8 cellular contexts compared by ENCODE assay signal in the genomic region with DNA sequence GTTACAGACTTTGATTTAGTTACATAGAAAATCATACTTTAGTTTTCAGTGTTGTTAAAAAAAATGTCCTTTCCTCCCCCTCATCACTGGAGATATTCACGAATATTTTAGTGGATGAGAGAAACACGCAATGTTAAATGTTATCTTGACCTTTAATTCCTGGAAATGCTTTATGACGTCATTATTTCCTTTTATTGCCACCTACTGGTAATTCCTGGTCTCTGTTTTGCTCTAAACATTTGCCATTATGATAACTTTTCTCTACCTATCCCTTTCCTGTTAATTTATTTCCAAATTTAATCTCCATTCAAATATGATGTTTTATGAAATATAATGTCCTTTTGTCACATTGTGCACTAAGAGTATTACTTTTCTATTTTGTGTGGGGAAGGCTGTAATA.
A peak's percentile ranks its signal among the peaks of the same experiment; 100 is the strongest.
DNase-seq lines count a peak whose midpoint lies in the region; ATAC-seq and TF ChIP-seq lines count a peak whose summit lies in the region.

No MANE protein-coding gene starts in this region.

- H3K27me3 ChIP-seq in OCI-LY3 (ENCODE audit: low read depth, low read length) (no peaks in the 10 kb centered on the region), foreskin keratinocyte (no peaks in the 10 kb centered on the region)

- DNase-seq in AG10803 (ENCODE audit: low read depth): no peak
- no peak for DNase-seq in foreskin keratinocyte
- DNase-seq in NCI-H226: no peak
- DNase-seq in hippocampal formation (lab: John Stamatoyannopoulos, UW): no peak
- DNase-seq in T-helper 2 cell treated with Interferon-gamma antibody and Interleukin-4, amounts not matched to agents 5 μg/mL and 100 μg/mL, for 36 hours (ENCODE audit: low spot score): no peak
- no peak for DNase-seq in anterior cingulate cortex (lab: John Stamatoyannopoulos, UW)

- peaks cover 17% of the 10 kb centered on the region for H3K4me1 Mint-ChIP-seq in T-helper 2 cell treated with Interferon-gamma antibody and Interleukin-4, amounts not matched to agents 5 μg/mL and 100 μg/mL, for 36 hours (ENCODE audit: low read depth)

- ATAC-seq in GM18870 (IDR thresholded peaks at IDR 0.05; ENCODE audit: unreplicated experiment) (peak; percentile 54), foreskin keratinocyte (peak; percentile 46)

- H3K27ac Mint-ChIP-seq in T-helper 2 cell treated with Interferon-gamma antibody and Interleukin-4, amounts not matched to agents 5 μg/mL and 100 μg/mL, for 36 hours: no peak overlapping the region

- H3K4me3 ChIP-seq in AG10803 (ENCODE audit: low read length) (no peak overlapping the region), OCI-LY3 (ENCODE audit: low read length) (no peak overlapping the region)

- no peaks in the 10 kb centered on the region for H3K36me3 ChIP-seq in OCI-LY3 (replicated peaks; ENCODE audit: low read depth, low read length)

- H3K4me2 ChIP-seq in OCI-LY3 (ENCODE audit: low read length): peak overlapping the region; percentile 24

- no peak overlapping the region for H3K4me3 Mint-ChIP-seq in T-helper 2 cell treated with Interferon-gamma antibody and Interleukin-4, amounts not matched to agents 5 μg/mL and 100 μg/mL, for 36 hours

- TF ChIP-seq CTCF in AG10803 (conservative IDR thresholded peaks at IDR 0.05; ENCODE audit: low read length) (peak; percentile 20; the same call in 1 of the 2 replicates), OCI-LY3 (IDR thresholded peaks at IDR 0.05; ENCODE audit: low read depth, low read length) (peak; percentile 61), foreskin keratinocyte (conservative IDR thresholded peaks at IDR 0.05) (peak; percentile 57)

- peak overlapping the region; percentile 19; the same call in 1 of the 2 replicates for H2AFZ ChIP-seq in OCI-LY3 (ENCODE audit: low read depth, low read length)

- H3K27me3 Mint-ChIP-seq in T-helper 2 cell treated with Interferon-gamma antibody and Interleukin-4, amounts not matched to agents 5 μg/mL and 100 μg/mL, for 36 hours (ENCODE audit: low read depth): no peaks in the 10 kb centered on the region

- no peaks in the 10 kb centered on the region for H3K79me2 ChIP-seq in OCI-LY3 (ENCODE audit: low read length)

- H3K36me3 Mint-ChIP-seq in T-helper 2 cell treated with Interferon-gamma antibody and Interleukin-4, amounts not matched to agents 5 μg/mL and 100 μg/mL, for 36 hours (ENCODE audit: low read depth): no peaks in the 10 kb centered on the region

- no peak overlapping the region for H3K9ac ChIP-seq in OCI-LY3 (ENCODE audit: low read length)

- H3K4me1 ChIP-seq in OCI-LY3 (ENCODE audit: low read length) (peaks cover 10% of the 10 kb centered on the region), foreskin keratinocyte (no peaks in the 10 kb centered on the region)

- H4K20me1 ChIP-seq in OCI-LY3 (ENCODE audit: insufficient read depth, low read length): no peaks in the 10 kb centered on the region

- H3K27ac ChIP-seq in OCI-LY3 (ENCODE audit: low read length) (no peak overlapping the region), foreskin keratinocyte (no peak overlapping the region)

- no peaks in the 10 kb centered on the region for H3K9me3 Mint-ChIP-seq in T-helper 2 cell treated with Interferon-gamma antibody and Interleukin-4, amounts not matched to agents 5 μg/mL and 100 μg/mL, for 36 hours

- H3K9me3 ChIP-seq in OCI-LY3 (ENCODE audit: insufficient read depth, low read length): no peaks in the 10 kb centered on the region
